In genomic region chr3:141431411-141432378, GRCh38 we compare ENCODE assay signal across 11 cellular contexts. TPM values are rescaled to one million over a fixed set of nuclear protein-coding genes. Genes with fewer than 3 reads are reported as not detected.
DNase-seq lines count a peak whose midpoint lies in the region; ATAC-seq and TF ChIP-seq lines count a peak whose summit lies in the region.
"Had no signal": no experiment of that assay in that cellular context is flagged by ENCODE, and none has a peak within 500 bp of the region (broad histone marks: within the 10 kb centered on the region; RNA-seq: fewer than 3 reads in every experiment).

No MANE protein-coding gene starts in this region.

- ATAC-seq in body of pancreas: peak; percentile 46
- peak; percentile 67 for ATAC-seq in left lung
- ATAC-seq in GM19467 (IDR thresholded peaks at IDR 0.05; ENCODE audit: unreplicated experiment): no peak
- ATAC-seq in GM18870 (IDR thresholded peaks at IDR 0.05; ENCODE audit: unreplicated experiment): no peak

- H3K4me3 ChIP-seq in HEK293 (ENCODE audit: low read depth, low read length) (no peak overlapping the region), body of pancreas (no peak overlapping the region), left lung (no peak overlapping the region), skeletal muscle tissue (ENCODE audit: low read length in 3 of 3) (peak overlapping the region; percentile 64 to 76 (median 71))

- CTCF ChIA-PET in HEK293 (lab: Yijun Ruan, JAX): interaction anchor here (0.5 to 1.1 kb wide), 5 partner anchors 10 to 777 kb away, joined by 3 to 4 read pairs (median 3); no protein-coding TSS in a partner anchor

- peak overlapping the region; percentile 72 to 87 (median 84) for H3K9ac ChIP-seq in skeletal muscle tissue (ENCODE audit: low read depth in 1 of 3, low read length in 3 of 3)

- TF ChIP-seq CTCF in HEK293 (tag by site-specific recombination; IDR thresholded peaks at IDR 0.05) (no peak), body of pancreas (IDR thresholded peaks at IDR 0.05) (no peak), left lung (IDR thresholded peaks at IDR 0.05) (no peak)

- H3K9me3 ChIP-seq in HEK293 (ENCODE audit: control insufficient read depth, insufficient read depth, low read depth, low read length) (no peaks in the 10 kb centered on the region), body of pancreas (no peaks in the 10 kb centered on the region), left lung (no peaks in the 10 kb centered on the region), skeletal muscle tissue (ENCODE audit: control insufficient read depth in 3 of 3, low read length in 3 of 3) (no peaks in the 10 kb centered on the region)
- H3K9me3 ChIP-seq: neutrophil had no signal

- no peak overlapping the region for H3K27ac ChIP-seq in HEK293 (ENCODE audit: extremely low read depth, low read depth, low read length)
- H3K27ac ChIP-seq in body of pancreas: peak overlapping the region in 2 of 4 donors; percentile 49 to 68
- peak overlapping the region; percentile 43 to 58 for H3K27ac ChIP-seq in left lung
- H3K27ac ChIP-seq in skeletal muscle tissue (ENCODE audit: low read depth, low read length): peak overlapping the region; percentile 90
- H3K27ac ChIP-seq: neutrophil had no signal

- no peaks in the 10 kb centered on the region for H3K4me1 ChIP-seq in HEK293 (ENCODE audit: control insufficient read depth, insufficient read depth, low read length)
- H3K4me1 ChIP-seq in body of pancreas: peaks cover 78% of the 10 kb centered on the region
- peaks cover 7 to 32% of the 10 kb centered on the region in 2 donors for H3K4me1 ChIP-seq in left lung
- peaks cover 35 to 39% (median 37%) of the 10 kb centered on the region in 3 donors for H3K4me1 ChIP-seq in skeletal muscle tissue (ENCODE audit: control insufficient read depth in 3 of 3, insufficient read depth in 3 of 3, low read length in 3 of 3)

- DNase-seq in body of pancreas (peak in 2 of 4 donors; percentile 43 to 48), left lung (no peak), NCI-H748 (lab: John Stamatoyannopoulos, UW; ENCODE audit: unreplicated experiment) (no peak), NCI-H446 (lab: John Stamatoyannopoulos, UW) (no peak)
- DNase-seq: NCI-H345, SW 1271 had no signal

- H3K36me3 ChIP-seq in HEK293 (ENCODE audit: control insufficient read depth in 2 of 2, insufficient read depth in 1 of 2, low read length in 2 of 2) (no peaks in the 10 kb centered on the region), body of pancreas (replicated peaks in 1 of 2; ENCODE audit: insufficient read depth in 1 of 2, low read depth in 2 of 2) (no peaks in the 10 kb centered on the region), left lung (peaks cover 0 to 32% of the 10 kb centered on the region in 2 donors), skeletal muscle tissue (ENCODE audit: control insufficient read depth in 3 of 3, insufficient read depth in 3 of 3, low read length in 3 of 3) (peaks cover 0 to 8% (median 0%) of the 10 kb centered on the region in 3 donors)
- H3K36me3 ChIP-seq: neutrophil had no signal

- POLR2A ChIA-PET in HEK293 (lab: Yijun Ruan, JAX): no interaction called here

- no peak for TF ChIP-seq POLR2A in body of pancreas (IDR thresholded peaks at IDR 0.05)

- H3K27me3 ChIP-seq in body of pancreas: no peaks in the 10 kb centered on the region
- no peaks in the 10 kb centered on the region for H3K27me3 ChIP-seq in left lung
- no peaks in the 10 kb centered on the region for H3K27me3 ChIP-seq in skeletal muscle tissue (ENCODE audit: control insufficient read depth in 3 of 3, insufficient read depth in 3 of 3, low read length in 3 of 3)
- H3K27me3 ChIP-seq: neutrophil had no signal

- WGBS in body of pancreas, 2 donors: 56 to 62% methylated on average over 18 of the region's 18 CpGs

- intact Hi-C loops in body of pancreas (cut with DNase I): no loop called here
- intact Hi-C loops in left lung (cut with DNase I): no loop called here

TF ChIP-seq in HEK293, 187 proteins besides CTCF, POLR2A, EP300 and RAD21:
- TF ChIP-seq ZNF366 (tag by site-specific recombination; conservative IDR thresholded peaks at IDR 0.05) (no peak), TRIM28 (IDR thresholded peaks at IDR 0.05; ENCODE audit: borderline replicate concordance, low read length) (peak; percentile 79)

RNA-seq across cellular contexts. Expression of gene RASA2, which starts 55.1 kb away (rescaled TPM):
- 10 to 100 TPM in 1 of 2 donors, 1 to 10 TPM in 1; 6.9 to 19.2 TPM for total RNA-seq in body of pancreas
- 10 to 100 TPM; 17.2 to 23.3 TPM for total RNA-seq in left lung
- 9.9 TPM for total RNA-seq in skeletal muscle tissue

Comparison
In these comparisons a context has a peak if more than half of its experiments do, and no peak if none do; other contexts are left out.
1. H3K4me3 ChIP-seq: peak in skeletal muscle tissue (3 of 3); none in HEK293 (single experiment), body of pancreas (0 of 2) and left lung (0 of 2).
2. ATAC-seq: peak in body of pancreas (single experiment) and left lung (single experiment); none in GM19467 (single experiment) and GM18870 (single experiment).